8 cellular contexts compared by ENCODE assay signal in genomic region chr6:167968091-167968490, GRCh38. TPM values are rescaled to one million over a fixed set of nuclear protein-coding genes. Genes with fewer than 3 reads are reported as not detected.
A peak's percentile ranks its signal among the peaks of the same experiment; 100 is the strongest.
DNase-seq lines count a peak whose midpoint lies in the region; TF ChIP-seq lines count a peak whose summit lies in the region.

No MANE protein-coding gene starts in this region.

- no peaks in the 10 kb centered on the region; the same call in 1 of the 2 replicates for H3K36me3 ChIP-seq in GM06990 (ENCODE audit: control insufficient read depth, insufficient read depth, low read length)
- peaks cover 5% of the 10 kb centered on the region for H3K36me3 ChIP-seq in SJCRH30

- H3K27me3 ChIP-seq in GM06990 (replicated peaks; ENCODE audit: control insufficient read depth, insufficient read depth, low read length), result no peaks in the 10 kb centered on the region
- no peaks in the 10 kb centered on the region for H3K27me3 ChIP-seq in SJCRH30

- H3K9me3 ChIP-seq in SJCRH30 (replicated peaks), result no peaks in the 10 kb centered on the region

- DNase-seq in GM06990 (ENCODE audit: extremely low read depth, insufficient read length) (no peak), SJCRH30 (peak; percentile 39 to 60), foreskin fibroblast (no peak), NCI-H2196 treated with DMSO at 0.1 percent for 48 hours (lab: John Stamatoyannopoulos, UW; ENCODE audit: unreplicated experiment) (no peak), Ammon's horn (ENCODE audit: low spot score) (no peak), lower leg skin (ENCODE audit: low spot score in 2 of 2) (no peak), NCI-H2081 treated with DMSO at 0.1 percent for 48 hours (lab: John Stamatoyannopoulos, UW) (no peak)

- WGBS in lower leg skin, 2 donors, result 90 to 92% methylated on average over 6 of the region's 6 CpGs

- TF ChIP-seq CTCF in 22Rv1 (IDR thresholded peaks at IDR 0.05) (peak; percentile 64), GM06990 (IDR thresholded peaks at IDR 0.05; ENCODE audit: insufficient read depth, low read length, poor library complexity, severe bottlenecking) (peak; percentile 29), foreskin fibroblast (IDR thresholded peaks at IDR 0.05; ENCODE audit: low read depth, low read length) (peak; percentile 15), lower leg skin (IDR thresholded peaks at IDR 0.05) (no peak)

- H3K27ac ChIP-seq in 22Rv1 (no peak overlapping the region), SJCRH30 (no peak overlapping the region)

- intact Hi-C loops in lower leg skin (cut with DNase I; ENCODE audit: low total_unique reads), result no loop called here

- H3K4me3 ChIP-seq in GM06990 (replicated peaks; ENCODE audit: low read depth, low read length) (no peak overlapping the region), SJCRH30 (no peak overlapping the region), foreskin fibroblast (ENCODE audit: low read depth in 1 of 2, low read length in 2 of 2) (no peak overlapping the region), lower leg skin (ENCODE audit: low read depth, poor library complexity, severe bottlenecking) (no peak overlapping the region)

- TF ChIP-seq POLR2A in lower leg skin (IDR thresholded peaks at IDR 0.05), result no peak

- H3K4me1 ChIP-seq in SJCRH30, result no peaks in the 10 kb centered on the region

RNA-seq across cellular contexts. Expression of gene KIF25, which starts 29.4 kb away (rescaled TPM):
- total RNA-seq in SJCRH30 (2014; rRNA removed; shearing (Covaris generic)), result 0.51 TPM in 1 of 2 replicates, not detected in the other
- total RNA-seq in lower leg skin, result under 1 TPM in 2 of 4 donors, not detected in 2; 0.29 to 0.86 TPM

Comparison
In these comparisons a context has a peak if more than half of its experiments do, and no peak if none do; other contexts are left out.
1. CTCF ChIP-seq: peak in 22Rv1 (single experiment), GM06990 (single experiment) and foreskin fibroblast (single experiment); none in lower leg skin (0 of 3).
2. DNase-seq: peak in SJCRH30 (2 of 2); none in GM06990 (single experiment), foreskin fibroblast (0 of 2), NCI-H2196 treated with DMSO at 0.1 percent for 48 hours (single experiment), Ammon's horn (single experiment), lower leg skin (0 of 2) and NCI-H2081 treated with DMSO at 0.1 percent for 48 hours (single experiment).